In genomic region chr15:42650208-42651066, GRCh38 we compare ENCODE assay signal across 1 cellular context.
TF ChIP-seq lines count a peak whose summit lies in the region.

No MANE protein-coding gene starts in this region.

TF ChIP-seq in K562, 482 proteins besides CTCF, POLR2A, EP300 and RAD21 (continued from another document and continues in another):
- TF ChIP-seq CUX1 (CRISPR knock-in tag; IDR thresholded peaks at IDR 0.05) (no peak), CREM (IDR thresholded peaks at IDR 0.05; ENCODE audit: low read depth) (peak; percentile 38; the same call in 1 of the 2 replicates), ZSCAN29 (IDR thresholded peaks at IDR 0.05) (no peak), PRDM10 (IDR thresholded peaks at IDR 0.05; ENCODE audit: partially characterized antibody) (no peak), FOSL1 (tag; conservative IDR thresholded peaks at IDR 0.05) (peak; percentile 35; the same call in 1 of the 2 replicates), ZNF324 (CRISPR knock-in tag; IDR thresholded peaks at IDR 0.05) (no peak), PHTF2 (CRISPR knock-in tag; IDR thresholded peaks at IDR 0.05) (no peak), RBM14 (IDR thresholded peaks at IDR 0.05; ENCODE audit: borderline replicate concordance, insufficient read depth, low read depth, low read length) (no peak), HDAC1 (IDR thresholded peaks at IDR 0.05) (no peak), ZKSCAN1 (IDR thresholded peaks at IDR 0.05; ENCODE audit: low read depth, low read length) (no peak), DMBX1 (CRISPR knock-in tag; IDR thresholded peaks at IDR 0.05; ENCODE audit: borderline replicate concordance) (no peak), ZBTB49 (CRISPR knock-in tag; IDR thresholded peaks at IDR 0.05; ENCODE audit: borderline replicate concordance) (no peak), TEAD1 (CRISPR knock-in tag; IDR thresholded peaks at IDR 0.05) (no peak), ARHGAP35 (IDR thresholded peaks at IDR 0.05; ENCODE audit: partially characterized antibody) (no peak), NBN (IDR thresholded peaks at IDR 0.05; ENCODE audit: low read depth) (0 out of 2 replicates have a peak, but pooled peaks have one; percentile 41), ZNF384 (IDR thresholded peaks at IDR 0.05; ENCODE audit: low read depth, low read length) (no peak), SETDB1 (IDR thresholded peaks at IDR 0.05; ENCODE audit: low read length) (no peak), MAFF (IDR thresholded peaks at IDR 0.05; ENCODE audit: low read length) (no peak), E2F4 (CRISPR knock-in tag; IDR thresholded peaks at IDR 0.05; ENCODE audit: low read depth) (no peak), TFE3 (CRISPR knock-in tag; IDR thresholded peaks at IDR 0.05) (no peak), HDGF (IDR thresholded peaks at IDR 0.05) (no peak), GMEB1 (CRISPR knock-in tag; IDR thresholded peaks at IDR 0.05) (no peak), NFE2 (IDR thresholded peaks at IDR 0.05; ENCODE audit: low read depth) (no peak), CEBPB (tag; IDR thresholded peaks at IDR 0.05) (no peak), JUNB (CRISPR knock-in tag; conservative IDR thresholded peaks at IDR 0.05) (no peak), SRSF1 (IDR thresholded peaks at IDR 0.05; ENCODE audit: low read depth, low read length) (no peak), ZNF696 (CRISPR knock-in tag; conservative IDR thresholded peaks at IDR 0.05) (no peak), RAD51 (IDR thresholded peaks at IDR 0.05; ENCODE audit: borderline replicate concordance, low read depth) (no peak), ZNF551 (CRISPR knock-in tag; IDR thresholded peaks at IDR 0.05) (no peak), PRPF4 (IDR thresholded peaks at IDR 0.05; ENCODE audit: insufficient read depth, low read depth, low read length, poor library complexity, severe bottlenecking) (no peak), SRF (CRISPR knock-in tag; IDR thresholded peaks at IDR 0.05) (peak in 1 of 2 experiments; percentile 30; a peak in 1 of 4 replicates), HMGXB4 (CRISPR knock-in tag; IDR thresholded peaks at IDR 0.05) (no peak), ZNF184 (CRISPR knock-in tag; IDR thresholded peaks at IDR 0.05) (no peak), PHF8 (IDR thresholded peaks at IDR 0.05; ENCODE audit: borderline replicate concordance, low read length) (no peak), BMI1 (IDR thresholded peaks at IDR 0.05; ENCODE audit: low read length) (no peak), POU5F1 (IDR thresholded peaks at IDR 0.05; ENCODE audit: borderline replicate concordance, low read depth, low read length, partially characterized antibody) (no peak), MXD1 (CRISPR knock-in tag; IDR thresholded peaks at IDR 0.05; ENCODE audit: borderline replicate concordance, poor library complexity, severe bottlenecking) (no peak), ZNF280A (IDR thresholded peaks at IDR 0.05; ENCODE audit: low read depth, partially characterized antibody) (no peak), ESRRB (CRISPR knock-in tag; IDR thresholded peaks at IDR 0.05; ENCODE audit: borderline replicate concordance) (no peak), ZKSCAN3 (CRISPR knock-in tag; IDR thresholded peaks at IDR 0.05) (no peak), HMG20B (CRISPR knock-in tag; IDR thresholded peaks at IDR 0.05) (no peak), ZNF586 (CRISPR knock-in tag; conservative IDR thresholded peaks at IDR 0.05) (no peak), POLR3G (IDR thresholded peaks at IDR 0.05; ENCODE audit: extremely low read depth, insufficient read length, insufficient replicate concordance) (no peak)
